Comparison of ENCODE assay signal across 1 cellular context in genomic region chr11:65096926-65097325, GRCh38.
TF ChIP-seq lines count a peak whose summit lies in the region.

No MANE protein-coding gene starts in this region.

TF ChIP-seq in H1, 55 proteins besides CTCF, POLR2A, EP300 and RAD21 (continued from another document):
- no peak for TF ChIP-seq MAX (IDR thresholded peaks at IDR 0.05)
- TF ChIP-seq USF2 (IDR thresholded peaks at IDR 0.05; ENCODE audit: low read length): no peak
